ENCODE assay signal across 1 cellular context in the genomic region with DNA sequence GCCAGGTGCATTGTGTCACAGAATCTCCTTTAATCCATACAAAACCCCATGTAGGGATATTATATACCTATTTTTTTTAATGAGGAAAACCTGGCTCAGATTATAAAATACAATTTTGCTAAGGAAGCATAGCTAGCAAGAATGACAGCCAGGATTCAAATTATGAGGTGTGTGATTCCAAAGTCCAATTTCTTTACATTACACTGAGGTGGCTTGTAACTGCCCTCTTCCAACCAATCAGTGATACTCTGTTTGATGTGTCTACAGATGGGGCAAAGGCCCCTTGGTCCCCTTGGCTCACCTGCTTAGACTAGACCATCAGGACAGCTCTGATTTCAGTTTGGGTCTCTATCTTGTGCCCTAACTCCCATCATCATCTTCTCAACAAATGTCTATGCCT.
TF ChIP-seq lines count a peak whose summit lies in the region.

No MANE protein-coding gene starts in this region.

TF ChIP-seq in HepG2, 621 proteins besides CTCF, POLR2A, EP300 and RAD21 (continued from another document):
- TF ChIP-seq ZBTB7A (CRISPR knock-in tag; IDR thresholded peaks at IDR 0.05) (no peak), ZNF746 (CRISPR knock-in tag; IDR thresholded peaks at IDR 0.05) (no peak)
